ENCODE assay signal across 1 cellular context in genomic region chr17:82802141-82802540, GRCh38.
TF ChIP-seq lines count a peak whose summit lies in the region.

No MANE protein-coding gene starts in this region.

TF ChIP-seq in IMR-90, 13 proteins besides CTCF, POLR2A, EP300 and RAD21 (continued from another document):
- no peak for TF ChIP-seq MXI1 (IDR thresholded peaks at IDR 0.05; ENCODE audit: borderline replicate concordance, low read depth, low read length)
- no peak for TF ChIP-seq CHD1 (IDR thresholded peaks at IDR 0.05; ENCODE audit: low read depth, low read length)
- no peak for TF ChIP-seq USF2 (IDR thresholded peaks at IDR 0.05; ENCODE audit: low read depth, low read length)
- no peak for TF ChIP-seq BHLHE40 (IDR thresholded peaks at IDR 0.05; ENCODE audit: low read depth, low read length)
- TF ChIP-seq RCOR1 (IDR thresholded peaks at IDR 0.05; ENCODE audit: insufficient replicate concordance, low read length) = no peak
- no peak for TF ChIP-seq FOS (IDR thresholded peaks at IDR 0.05; ENCODE audit: low read depth, low read length)
- TF ChIP-seq SMC3 (IDR thresholded peaks at IDR 0.05; ENCODE audit: low read depth, low read length) = no peak
- no peak for TF ChIP-seq MAFK (IDR thresholded peaks at IDR 0.05; ENCODE audit: low read depth, low read length)
- TF ChIP-seq CEBPB (IDR thresholded peaks at IDR 0.05; ENCODE audit: low read depth, low read length) = no peak
